Comparison of ENCODE assay signal across 10 cellular contexts in genomic region chr6:137967689-137968467, GRCh38.
DNase-seq lines count a peak whose midpoint lies in the region; ATAC-seq and TF ChIP-seq lines count a peak whose summit lies in the region.
"Had no signal": no experiment of that assay in that cellular context is flagged by ENCODE, and none has a peak within 500 bp of the region (broad histone marks: within the 10 kb centered on the region; RNA-seq: fewer than 3 reads in every experiment).

No MANE protein-coding gene starts in this region.

- H3K4me1 Mint-ChIP-seq in activated naive CD4-positive, alpha-beta T cell treated with anti-CD3 and anti-CD28 coated beads, Interleukin-2, amount 10 ng/mL, durations not matched to agents 7 days and 5 days = peaks cover 34% of the 10 kb centered on the region

- no peak overlapping the region for H3K4me3 Mint-ChIP-seq in activated naive CD4-positive, alpha-beta T cell treated with anti-CD3 and anti-CD28 coated beads, Interleukin-2, amount 10 ng/mL, durations not matched to agents 7 days and 5 days

- CTCF ChIA-PET in activated naive CD4-positive, alpha-beta T cell treated with anti-CD3 and anti-CD28 coated beads, Interleukin-2, amount 10 ng/mL, durations not matched to agents 7 days and 5 days (lab: Charles Lee) = interaction anchor here (1.0 to 1.5 kb wide), 8 partner anchors 17 to 269 kb away, joined by 3 to 5 read pairs (median 4); partner anchors contain the start of gene TNFAIP3
- CTCF ChIA-PET in OCI-LY7 (lab: Charles Lee; ENCODE audit: unreplicated experiment) = interaction anchor here (0.5 kb wide), 1 partner anchor 13 kb away, joined by 3 read pairs; no protein-coding TSS in a partner anchor

- H3K9me3 ChIP-seq in upper lobe of left lung (no peaks in the 10 kb centered on the region), OCI-LY7 (ENCODE audit: low read length) (0 out of 2 replicates have a peak, but pooled peaks cover 3% of the 10 kb centered on the region)

- peak overlapping the region; percentile 15 for H3K27ac Mint-ChIP-seq in activated naive CD4-positive, alpha-beta T cell treated with anti-CD3 and anti-CD28 coated beads, Interleukin-2, amount 10 ng/mL, durations not matched to agents 7 days and 5 days

- H3K36me3 ChIP-seq in upper lobe of left lung (no peaks in the 10 kb centered on the region), OCI-LY7 (ENCODE audit: insufficient read depth, low read length) (no peaks in the 10 kb centered on the region)

- H3K4me3 ChIP-seq in fibroblast of pulmonary artery (replicated peaks; ENCODE audit: low read depth, low read length) (no peak overlapping the region), upper lobe of left lung (no peak overlapping the region), OCI-LY7 (ENCODE audit: low read depth, low read length, poor library complexity, severe bottlenecking) (no peak overlapping the region)

- H3K36me3 Mint-ChIP-seq in activated naive CD4-positive, alpha-beta T cell treated with anti-CD3 and anti-CD28 coated beads, Interleukin-2, amount 10 ng/mL, durations not matched to agents 7 days and 5 days = peaks cover 6% of the 10 kb centered on the region

- H3K27ac ChIP-seq in upper lobe of left lung (peak overlapping the region in 3 of 4 donors; percentile 65 to 81 (median 77)), OCI-LY7 (ENCODE audit: low read depth, low read length, poor library complexity, severe bottlenecking) (no peak overlapping the region)

- no peaks in the 10 kb centered on the region for H3K9me2 ChIP-seq in OCI-LY7 (ENCODE audit: insufficient read depth, low read length)

- peaks cover 4% of the 10 kb centered on the region for H3K9me3 Mint-ChIP-seq in activated naive CD4-positive, alpha-beta T cell treated with anti-CD3 and anti-CD28 coated beads, Interleukin-2, amount 10 ng/mL, durations not matched to agents 7 days and 5 days

- ATAC-seq in upper lobe of left lung (ENCODE audit: low FRiP score in 2 of 2) = peak; percentile 34 to 53
- no peak for ATAC-seq in HG03045 (IDR thresholded peaks at IDR 0.05; ENCODE audit: unreplicated experiment)
- no peak for ATAC-seq in GM21737 (IDR thresholded peaks at IDR 0.05; ENCODE audit: unreplicated experiment)
- ATAC-seq: SK-N-SH treated with all-trans-retinoic acid at 6 μM for 48 hours had no signal

- H4K20me1 ChIP-seq in OCI-LY7 (ENCODE audit: insufficient read depth, low read length) = no peaks in the 10 kb centered on the region

- 65 to 70% methylated on average over 6 of the region's 6 CpGs for WGBS in upper lobe of left lung, 2 donors

- no peaks in the 10 kb centered on the region for H3K27me3 Mint-ChIP-seq in activated naive CD4-positive, alpha-beta T cell treated with anti-CD3 and anti-CD28 coated beads, Interleukin-2, amount 10 ng/mL, durations not matched to agents 7 days and 5 days

- TF ChIP-seq POLR2A in upper lobe of left lung (IDR thresholded peaks at IDR 0.05) = no peak

- no peak overlapping the region for H2AFZ ChIP-seq in OCI-LY7 (ENCODE audit: low read length)

- TF ChIP-seq CTCF in fibroblast of pulmonary artery (IDR thresholded peaks at IDR 0.05; ENCODE audit: low read length, missing control alignments) = no peak
- no peak for TF ChIP-seq CTCF in upper lobe of left lung (IDR thresholded peaks at IDR 0.05)
- TF ChIP-seq CTCF in OCI-LY7 (conservative IDR thresholded peaks at IDR 0.05; ENCODE audit: low read length) = no peak

- POLR2A ChIA-PET in OCI-LY7 (lab: Charles Lee) = interaction anchor here (0.7 to 2.2 kb wide), 11 partner anchors 9 to 269 kb away, joined by 3 to 10 read pairs (median 5); no protein-coding TSS in a partner anchor

- intact Hi-C loops in OCI-LY7 (cut with micrococcal nuclease; ENCODE audit: unreplicated experiment) = no loop called here

- no peak for TF ChIP-seq EP300 in upper lobe of left lung (IDR thresholded peaks at IDR 0.05)

- BruUV-seq in OCI-LY7 (replicated peaks; lab: Mats Ljungman, UMichigan) = no TSS peak

- H3K79me2 ChIP-seq in OCI-LY7 (ENCODE audit: insufficient read depth, low read depth, low read length) = no peaks in the 10 kb centered on the region

- H3K4me1 ChIP-seq in upper lobe of left lung (peaks cover 0 to 15% (median 9%) of the 10 kb centered on the region in 4 donors), OCI-LY7 (ENCODE audit: insufficient read depth, low read length, poor library complexity, severe bottlenecking) (peaks cover 64% of the 10 kb centered on the region)

- DNase-seq in activated naive CD4-positive, alpha-beta T cell treated with anti-CD3 and anti-CD28 coated beads, Interleukin-2, amount 10 ng/mL, durations not matched to agents 7 days and 5 days = no peak
- DNase-seq in activated naive CD4-positive, alpha-beta T cell treated with anti-CD3 and anti-CD28 coated beads, Interleukin-2, amount 50 U/mL, for 16 hours = no peak
- DNase-seq in SKM-1 (lab: John Stamatoyannopoulos, UW; ENCODE audit: unreplicated experiment) (peak; percentile 63), fibroblast of pulmonary artery (ENCODE audit: low read depth) (peak; percentile 66), upper lobe of left lung (no peak), OCI-LY7 (ENCODE audit: low spot score) (no peak)
- DNase-seq: NCI-H524 treated with DMSO at 0.1 percent for 48 hours had no signal

- H3K27me3 ChIP-seq in upper lobe of left lung = no peaks in the 10 kb centered on the region

- H3K4me2 ChIP-seq in OCI-LY7 (ENCODE audit: low read length) = no peak overlapping the region

Comparison
In these comparisons a context has a peak if more than half of its experiments do, and no peak if none do; other contexts are left out.
1. DNase-seq: peak in SKM-1 (single experiment) and fibroblast of pulmonary artery (single experiment); none in activated naive CD4-positive, alpha-beta T cell treated with anti-CD3 and anti-CD28 coated beads, Interleukin-2, amount 10 ng/mL, durations not matched to agents 7 days and 5 days (single experiment), activated naive CD4-positive, alpha-beta T cell treated with anti-CD3 and anti-CD28 coated beads, Interleukin-2, amount 50 U/mL, for 16 hours (single experiment), upper lobe of left lung (0 of 2) and OCI-LY7 (single experiment).
2. ATAC-seq: peak in upper lobe of left lung (2 of 2); none in HG03045 (single experiment) and GM21737 (single experiment).